7 cellular contexts compared by ENCODE assay signal in the genomic region with DNA sequence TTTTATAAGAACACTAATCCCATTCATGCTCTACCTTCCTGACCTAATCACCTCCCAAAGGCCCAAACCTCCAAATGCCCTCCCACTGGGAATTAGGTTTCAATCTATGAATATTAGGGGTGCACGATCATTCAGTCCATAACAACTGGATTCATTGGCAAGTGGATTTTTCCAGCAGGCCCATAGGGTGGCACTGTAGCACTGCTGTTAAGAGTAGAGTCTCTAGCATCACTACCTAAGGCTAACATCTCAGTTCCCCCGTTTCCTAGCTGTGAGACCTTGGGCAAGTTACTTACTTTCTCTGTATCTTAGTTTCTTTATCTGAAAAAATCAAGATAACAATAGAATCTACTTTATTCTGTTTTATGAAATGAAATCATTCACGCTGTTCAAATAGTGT.
DNase-seq lines count a peak whose midpoint lies in the region; ATAC-seq and TF ChIP-seq lines count a peak whose summit lies in the region.

No MANE protein-coding gene starts in this region.

- H3K9ac ChIP-seq in liver (ENCODE audit: low read depth in 1 of 2, low read length in 2 of 2) = no peak overlapping the region

- peak; percentile 51 to 64 for TF ChIP-seq RAD21 in liver (IDR thresholded peaks at IDR 0.05)

- peak; percentile 52 for TF ChIP-seq CTCF in astrocyte of the spinal cord (IDR thresholded peaks at IDR 0.05; ENCODE audit: low read depth, low read length)
- TF ChIP-seq CTCF in liver (IDR thresholded peaks at IDR 0.05; ENCODE audit: low read depth, low read length, missing input control) = no peak
- peak in 3 of 6 experiments; percentile 21 to 38 (median 33) for TF ChIP-seq CTCF in Peyer's patch (IDR thresholded peaks at IDR 0.05)

- no peak overlapping the region for H3K4me3 ChIP-seq in astrocyte of the spinal cord (ENCODE audit: low read depth, low read length)
- no peak overlapping the region for H3K4me3 ChIP-seq in liver (ENCODE audit: low read depth in 1 of 3, low read length in 3 of 3)
- no peak overlapping the region for H3K4me3 ChIP-seq in Peyer's patch

- 36% methylated on average over 3 of the region's 3 CpGs for WGBS in liver

- in situ Hi-C loops in astrocyte of the spinal cord (cut with HindIII; ENCODE audit: low sequenced_read_pairs) = no loop called here

- TF ChIP-seq POLR2A in Peyer's patch (IDR thresholded peaks at IDR 0.05) = no peak

- ATAC-seq in GM18868 (IDR thresholded peaks at IDR 0.05; ENCODE audit: unreplicated experiment) (peak; percentile 55), HG03378 (IDR thresholded peaks at IDR 0.05; ENCODE audit: unreplicated experiment) (no peak), HG03457 (IDR thresholded peaks at IDR 0.05; ENCODE audit: unreplicated experiment) (no peak)

- H3K27ac ChIP-seq in liver (ENCODE audit: low read depth in 1 of 2, low read length in 2 of 2) = no peak overlapping the region
- H3K27ac ChIP-seq in Peyer's patch = no peak overlapping the region

- DNase-seq in NCI-H1694 (lab: John Stamatoyannopoulos, UW) (peak; percentile 6), astrocyte of the spinal cord (ENCODE audit: low read depth, low spot score) (peak; percentile 32), Peyer's patch (no peak)

- H3K4me1 ChIP-seq in liver (ENCODE audit: control insufficient read depth in 4 of 4, insufficient read depth in 4 of 4, low read length in 3 of 4) (no peaks in the 10 kb centered on the region), Peyer's patch (no peaks in the 10 kb centered on the region)

- H3K27me3 ChIP-seq in liver (ENCODE audit: control insufficient read depth in 4 of 4, insufficient read depth in 4 of 4, low read length in 3 of 4) (peaks cover 0 to 6% (median under 1%) of the 10 kb centered on the region in 4 donors), Peyer's patch (no peaks in the 10 kb centered on the region)

- H3K36me3 ChIP-seq in liver (ENCODE audit: control insufficient read depth in 4 of 4, insufficient read depth in 3 of 4, low read depth in 1 of 4, low read length in 3 of 4) (no peaks in the 10 kb centered on the region), Peyer's patch (no peaks in the 10 kb centered on the region)

- H3K9me3 ChIP-seq in liver (ENCODE audit: control insufficient read depth in 4 of 4, low read length in 3 of 4) (no peaks in the 10 kb centered on the region), Peyer's patch (no peaks in the 10 kb centered on the region)

TF ChIP-seq in liver, 16 proteins besides CTCF, POLR2A, EP300 and RAD21:
- TF ChIP-seq GABPA (IDR thresholded peaks at IDR 0.05 in 1 of 2, conservative IDR thresholded peaks at IDR 0.05 in 1 of 2) = no peak
- no peak for TF ChIP-seq FOXA2 (IDR thresholded peaks at IDR 0.05)
- TF ChIP-seq, protein P1, sequence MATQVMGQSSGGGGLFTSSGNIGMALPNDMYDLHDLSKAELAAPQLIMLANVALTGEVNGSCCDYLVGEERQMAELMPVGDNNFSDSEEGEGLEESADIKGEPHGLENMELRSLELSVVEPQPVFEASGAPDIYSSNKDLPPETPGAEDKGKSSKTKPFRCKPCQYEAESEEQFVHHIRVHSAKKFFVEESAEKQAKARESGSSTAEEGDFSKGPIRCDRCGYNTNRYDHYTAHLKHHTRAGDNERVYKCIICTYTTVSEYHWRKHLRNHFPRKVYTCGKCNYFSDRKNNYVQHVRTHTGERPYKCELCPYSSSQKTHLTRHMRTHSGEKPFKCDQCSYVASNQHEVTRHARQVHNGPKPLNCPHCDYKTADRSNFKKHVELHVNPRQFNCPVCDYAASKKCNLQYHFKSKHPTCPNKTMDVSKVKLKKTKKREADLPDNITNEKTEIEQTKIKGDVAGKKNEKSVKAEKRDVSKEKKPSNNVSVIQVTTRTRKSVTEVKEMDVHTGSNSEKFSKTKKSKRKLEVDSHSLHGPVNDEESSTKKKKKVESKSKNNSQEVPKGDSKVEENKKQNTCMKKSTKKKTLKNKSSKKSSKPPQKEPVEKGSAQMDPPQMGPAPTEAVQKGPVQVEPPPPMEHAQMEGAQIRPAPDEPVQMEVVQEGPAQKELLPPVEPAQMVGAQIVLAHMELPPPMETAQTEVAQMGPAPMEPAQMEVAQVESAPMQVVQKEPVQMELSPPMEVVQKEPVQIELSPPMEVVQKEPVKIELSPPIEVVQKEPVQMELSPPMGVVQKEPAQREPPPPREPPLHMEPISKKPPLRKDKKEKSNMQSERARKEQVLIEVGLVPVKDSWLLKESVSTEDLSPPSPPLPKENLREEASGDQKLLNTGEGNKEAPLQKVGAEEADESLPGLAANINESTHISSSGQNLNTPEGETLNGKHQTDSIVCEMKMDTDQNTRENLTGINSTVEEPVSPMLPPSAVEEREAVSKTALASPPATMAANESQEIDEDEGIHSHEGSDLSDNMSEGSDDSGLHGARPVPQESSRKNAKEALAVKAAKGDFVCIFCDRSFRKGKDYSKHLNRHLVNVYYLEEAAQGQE (IDR thresholded peaks at IDR 0.05) = no peak
- TF ChIP-seq JUND (IDR thresholded peaks at IDR 0.05) = no peak
- TF ChIP-seq, protein P2, sequence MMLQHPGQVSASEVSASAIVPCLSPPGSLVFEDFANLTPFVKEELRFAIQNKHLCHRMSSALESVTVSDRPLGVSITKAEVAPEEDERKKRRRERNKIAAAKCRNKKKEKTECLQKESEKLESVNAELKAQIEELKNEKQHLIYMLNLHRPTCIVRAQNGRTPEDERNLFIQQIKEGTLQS (IDR thresholded peaks at IDR 0.05) = no peak
- TF ChIP-seq NR2F2 (IDR thresholded peaks at IDR 0.05) = no peak
- no peak for TF ChIP-seq RXRA (IDR thresholded peaks at IDR 0.05)
- no peak for TF ChIP-seq EGR1 (IDR thresholded peaks at IDR 0.05; ENCODE audit: low read depth in 2 of 2)
- TF ChIP-seq YY1 (IDR thresholded peaks at IDR 0.05) = no peak
- TF ChIP-seq MAX (IDR thresholded peaks at IDR 0.05) = no peak
- TF ChIP-seq FOXA1 (IDR thresholded peaks at IDR 0.05) = no peak
- no peak for TF ChIP-seq SP1 (IDR thresholded peaks at IDR 0.05)
- TF ChIP-seq, protein P3, sequence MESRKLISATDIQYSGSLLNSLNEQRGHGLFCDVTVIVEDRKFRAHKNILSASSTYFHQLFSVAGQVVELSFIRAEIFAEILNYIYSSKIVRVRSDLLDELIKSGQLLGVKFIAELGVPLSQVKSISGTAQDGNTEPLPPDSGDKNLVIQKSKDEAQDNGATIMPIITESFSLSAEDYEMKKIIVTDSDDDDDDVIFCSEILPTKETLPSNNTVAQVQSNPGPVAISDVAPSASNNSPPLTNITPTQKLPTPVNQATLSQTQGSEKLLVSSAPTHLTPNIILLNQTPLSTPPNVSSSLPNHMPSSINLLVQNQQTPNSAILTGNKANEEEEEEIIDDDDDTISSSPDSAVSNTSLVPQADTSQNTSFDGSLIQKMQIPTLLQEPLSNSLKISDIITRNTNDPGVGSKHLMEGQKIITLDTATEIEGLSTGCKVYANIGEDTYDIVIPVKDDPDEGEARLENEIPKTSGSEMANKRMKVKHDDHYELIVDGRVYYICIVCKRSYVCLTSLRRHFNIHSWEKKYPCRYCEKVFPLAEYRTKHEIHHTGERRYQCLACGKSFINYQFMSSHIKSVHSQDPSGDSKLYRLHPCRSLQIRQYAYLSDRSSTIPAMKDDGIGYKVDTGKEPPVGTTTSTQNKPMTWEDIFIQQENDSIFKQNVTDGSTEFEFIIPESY (IDR thresholded peaks at IDR 0.05) = no peak
- no peak for TF ChIP-seq TAF1 (conservative IDR thresholded peaks at IDR 0.05)
- TF ChIP-seq HNF4G (IDR thresholded peaks at IDR 0.05) = no peak
- TF ChIP-seq HNF4A (conservative IDR thresholded peaks at IDR 0.05) = no peak

Comparison
In these comparisons a context has a peak if more than half of its experiments do, and no peak if none do; other contexts are left out.
1. DNase-seq: peak in NCI-H1694 (single experiment) and astrocyte of the spinal cord (single experiment); none in Peyer's patch (0 of 3).